24 cellular contexts compared by ENCODE assay signal in genomic region chr5:53549792-53550191, GRCh38.
"Had no signal": no experiment of that assay in that cellular context is flagged by ENCODE, and none has a peak within 500 bp of the region (broad histone marks: within the 10 kb centered on the region; RNA-seq: fewer than 3 reads in every experiment).

No MANE protein-coding gene starts in this region.

- H3K9me3 ChIP-seq: gastrocnemius medialis, left lung, mucosa of descending colon, neutrophil, pancreas, right lobe of liver, suprapubic skin, transverse colon, upper lobe of right lung, uterus had no signal

- H3K4me1 ChIP-seq: gastrocnemius medialis, left lung, pancreas, right lobe of liver, suprapubic skin, upper lobe of right lung, uterus had no signal

- H3K27me3 ChIP-seq: gastrocnemius medialis, left lung, pancreas, right lobe of liver, suprapubic skin, transverse colon, upper lobe of right lung, uterus had no signal

- H3K36me3 ChIP-seq: gastrocnemius medialis, left lung, neutrophil, pancreas, right lobe of liver, suprapubic skin, transverse colon, upper lobe of right lung, uterus had no signal

- H3K27ac ChIP-seq: gastrocnemius medialis, left lung, neutrophil, pancreas, right lobe of liver, suprapubic skin, transverse colon, upper lobe of right lung, uterus had no signal

- ATAC-seq: effector memory CD8-positive, alpha-beta T cell; gastrocnemius medialis; left cardiac atrium; left lung; mucosa of descending colon; natural killer cell treated with Interleukin-12 subunit alpha and Interleukin-12 subunit beta and Interleukin-15 and Interleukin-18, amount 100 ng/mL, for 72 hours; pancreas; right lobe of liver; stimulated activated naive B cell treated with anti-CD40 and anti-IgM and Interleukin-4, amounts not matched to agents 10 μg/mL and 1 μg/mL and 100 μg/mL, for 72 hours; upper lobe of right lung had no signal

- DNase-seq: cortex of kidney; effector memory CD8-positive, alpha-beta T cell; gastrocnemius medialis; head of caudate nucleus; kidney; left cardiac atrium; left lung; mesenchymal stem cell; mucosa of descending colon; naive B cell; pancreas; retina; right lobe of liver; small intestine; stimulated activated CD4-positive, alpha-beta T cell treated with anti-CD3 and anti-CD28 coated beads, Interleukin-15, amount 100 ng/mL, for 24 hours; stimulated activated CD4-positive, alpha-beta T cell treated with anti-CD3 and anti-CD28 coated beads, Interleukin-2, amount 100 ng/mL, for 48 hours; stimulated activated naive B cell treated with anti-CD40 and anti-IgM and Interleukin-4, amounts not matched to agents 10 μg/mL and 1 μg/mL and 100 μg/mL, for 72 hours; transverse colon; upper lobe of right lung; uterus had no signal

- FAIRE-seq: endometrium, kidney, pancreas, small intestine had no signal

- H3K4me3 ChIP-seq: gastrocnemius medialis, left lung, mucosa of descending colon, pancreas, right lobe of liver, suprapubic skin, transverse colon, upper lobe of right lung, uterus had no signal
